ENCODE assay signal across 8 cellular contexts in the genomic region with DNA sequence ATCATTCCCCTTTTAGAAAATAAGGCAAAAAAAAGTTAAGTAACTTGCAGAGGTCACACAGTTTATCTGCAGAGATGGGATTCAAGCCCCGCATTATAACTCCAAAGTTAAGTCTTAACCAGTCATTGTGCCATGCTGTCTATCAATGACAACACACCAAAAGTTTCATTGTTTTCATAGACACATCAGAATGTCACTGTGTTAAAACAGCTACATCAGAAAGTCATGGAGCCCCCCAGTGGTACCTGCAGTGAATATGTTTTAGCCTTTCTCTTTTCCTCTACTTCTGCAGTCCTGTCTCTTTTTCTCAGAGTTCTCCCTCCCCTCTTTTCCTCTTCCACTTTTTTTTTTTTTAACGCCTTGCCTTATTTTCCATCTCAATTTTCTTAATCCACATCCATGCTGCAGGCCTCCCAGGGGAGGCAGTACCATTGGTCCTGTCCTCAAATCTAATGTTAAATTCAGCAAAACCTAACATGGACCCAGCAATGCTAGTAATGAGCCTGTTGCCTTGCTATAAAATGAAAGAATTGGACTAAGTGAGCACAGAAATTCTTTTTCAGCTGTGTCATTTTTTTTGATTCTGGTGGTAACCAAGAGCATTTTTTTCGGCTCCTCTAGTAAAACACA. TPM values are rescaled to one million over a fixed set of nuclear protein-coding genes. Genes with fewer than 3 reads are reported as not detected.
A peak's percentile ranks its signal among the peaks of the same experiment; 100 is the strongest.
DNase-seq lines count a peak whose midpoint lies in the region; ATAC-seq and TF ChIP-seq lines count a peak whose summit lies in the region.

No MANE protein-coding gene starts in this region.

- H3K36me3 ChIP-seq in KMS-11 (ENCODE audit: insufficient read depth): no peaks in the 10 kb centered on the region

- peaks cover 22% of the 10 kb centered on the region for H3K27me3 Mint-ChIP-seq in stimulated activated naive CD8-positive, alpha-beta T cell treated with anti-CD3 and anti-CD28 coated beads, Interleukin-15, amount 100 ng/mL, for 72 hours

- TF ChIP-seq CTCF in GM12872 (IDR thresholded peaks at IDR 0.05; ENCODE audit: insufficient read depth, low read depth, low read length) (peak; percentile 56; the same call in 2 of the 3 replicates), KMS-11 (conservative IDR thresholded peaks at IDR 0.05; ENCODE audit: low read depth, low read length) (peak; percentile 81)

- no peaks in the 10 kb centered on the region for H3K9me3 Mint-ChIP-seq in stimulated activated naive CD8-positive, alpha-beta T cell treated with anti-CD3 and anti-CD28 coated beads, Interleukin-15, amount 100 ng/mL, for 72 hours

- H3K9ac ChIP-seq in KMS-11: no peak overlapping the region

- no peak overlapping the region for H3K27ac Mint-ChIP-seq in stimulated activated naive CD8-positive, alpha-beta T cell treated with anti-CD3 and anti-CD28 coated beads, Interleukin-15, amount 100 ng/mL, for 72 hours

- peaks cover 24% of the 10 kb centered on the region for H3K4me1 ChIP-seq in KMS-11 (ENCODE audit: low read depth, poor library complexity, severe bottlenecking)

- H4K20me1 ChIP-seq in KMS-11 (ENCODE audit: insufficient read depth): no peaks in the 10 kb centered on the region

- H3K4me3 Mint-ChIP-seq in stimulated activated naive CD8-positive, alpha-beta T cell treated with anti-CD3 and anti-CD28 coated beads, Interleukin-15, amount 100 ng/mL, for 72 hours: no peak overlapping the region

- H3K27me3 ChIP-seq in KMS-11 (ENCODE audit: insufficient read depth, low read depth): no peaks in the 10 kb centered on the region

- no peak overlapping the region for H3K4me3 ChIP-seq in KMS-11 (IDR thresholded peaks at IDR 0.05; ENCODE audit: insufficient read depth, low read depth, low read length)

- H3K79me2 ChIP-seq in KMS-11 (ENCODE audit: insufficient read depth, low read depth): peaks cover 3% of the 10 kb centered on the region; the same call in 1 of the 2 replicates

- H3K4me1 Mint-ChIP-seq in stimulated activated naive CD8-positive, alpha-beta T cell treated with anti-CD3 and anti-CD28 coated beads, Interleukin-15, amount 100 ng/mL, for 72 hours: peaks cover 65% of the 10 kb centered on the region

- ATAC-seq in stimulated activated naive CD8-positive, alpha-beta T cell treated with anti-CD3 and anti-CD28 coated beads, Interleukin-15, amount 100 ng/mL, for 72 hours: peak; percentile 36
- ATAC-seq in HG02981 (IDR thresholded peaks at IDR 0.05; ENCODE audit: unreplicated experiment) (no peak), GM19324 (IDR thresholded peaks at IDR 0.05; ENCODE audit: low FRiP score, unreplicated experiment) (no peak)

- no peak overlapping the region for H2AFZ ChIP-seq in KMS-11 (ENCODE audit: low read depth)

- DNase-seq in A172 (ENCODE audit: low spot score): peak; percentile 36
- DNase-seq in RPMI8226: peak; percentile 80
- DNase-seq in fibroblast of gingiva (ENCODE audit: low read depth): peak; percentile 38
- DNase-seq in stimulated activated naive CD8-positive, alpha-beta T cell treated with anti-CD3 and anti-CD28 coated beads, Interleukin-15, amount 100 ng/mL, for 72 hours: peak in 1 of 2 donors; percentile 35

- no peak overlapping the region for H3K27ac ChIP-seq in KMS-11

- peak overlapping the region; percentile 29; the same call in 1 of the 2 replicates for H3K4me2 ChIP-seq in KMS-11

RNA-seq across cellular contexts. Expression of a gene that starts 3.8 kb away (rescaled TPM):
- 0.16 and 0.86 TPM in 2 replicates for total RNA-seq in A172 (2014; rRNA removed; shearing (Covaris generic))
